In genomic region chr4:112270643-112271484, GRCh38 we compare ENCODE assay signal across 11 cellular contexts. TPM values are rescaled to one million over a fixed set of nuclear protein-coding genes. Genes with fewer than 3 reads are reported as not detected.
DNase-seq lines count a peak whose midpoint lies in the region; ATAC-seq, FAIRE-seq and TF ChIP-seq lines count a peak whose summit lies in the region.
"Had no signal": no experiment of that assay in that cellular context is flagged by ENCODE, and none has a peak within 500 bp of the region (broad histone marks: within the 10 kb centered on the region; RNA-seq: fewer than 3 reads in every experiment).

No MANE protein-coding gene starts in this region.

- TF ChIP-seq CTCF in IMR-90 (conservative IDR thresholded peaks at IDR 0.05; ENCODE audit: low read depth, low read length) (no peak), astrocyte (IDR thresholded peaks at IDR 0.05; ENCODE audit: insufficient read depth, low read depth, low read length) (no peak)

- peaks cover 4% of the 10 kb centered on the region; the same call in 1 of the 2 replicates for H3K9me3 ChIP-seq in IMR-90 (ENCODE audit: control insufficient read depth, insufficient read depth, low read length)
- no peaks in the 10 kb centered on the region for H3K9me3 ChIP-seq in astrocyte (ENCODE audit: insufficient read depth, low read depth, low read length)
- H3K9me3 ChIP-seq: HAP-1 had no signal

- H3K4me2 ChIP-seq in IMR-90 (ENCODE audit: low read depth, low read length), result no peak overlapping the region; the same call in 1 of the 2 replicates
- no peak overlapping the region for H3K4me2 ChIP-seq in astrocyte (ENCODE audit: low read length)

- BruUV-seq in IMR-90 (replicated peaks; lab: Mats Ljungman, UMichigan), result no TSS peak

- peak; percentile 81 for ATAC-seq in IMR-90 (ENCODE audit: low read depth)

- peak overlapping the region; percentile 69 for H3K23ac ChIP-seq in IMR-90 (ENCODE audit: low read depth, low read length)

- peak overlapping the region; percentile 58; the same call in 1 of the 2 replicates for H3K18ac ChIP-seq in IMR-90 (ENCODE audit: low read depth, low read length)

- peak; percentile 21 for DNase-seq in GM03348 (ENCODE audit: low spot score)
- peak; percentile 93 for DNase-seq in IMR-90
- peak; percentile 67 for DNase-seq in astrocyte (ENCODE audit: low read depth)
- DNase-seq in non-pigmented ciliary epithelial cell (ENCODE audit: low read depth), result peak; percentile 68
- no peak for DNase-seq in COLO829 (ENCODE audit: low spot score)
- no peak for DNase-seq in ureter (ENCODE audit: low spot score)
- no peak for DNase-seq in NAMALWA (ENCODE audit: low spot score)
- DNase-seq: endodermal cell, NCI-H146, WERI-Rb-1 had no signal

- no peak overlapping the region for H3K9ac ChIP-seq in IMR-90 (ENCODE audit: low read depth, low read length)
- no peak overlapping the region for H3K9ac ChIP-seq in astrocyte (ENCODE audit: low read length)

- H2AFZ ChIP-seq in IMR-90 (replicated peaks; ENCODE audit: low read length, poor library complexity), result no peak overlapping the region
- no peak overlapping the region for H2AFZ ChIP-seq in astrocyte (ENCODE audit: low read depth, low read length)

- H3K79me1 ChIP-seq in IMR-90 (ENCODE audit: low read depth in 1 of 2, low read length in 2 of 2), result peaks cover 11 to 14% of the 10 kb centered on the region in 2 experiments

- H3K27me3 ChIP-seq in IMR-90 (ENCODE audit: control insufficient read depth, insufficient read depth, low read length), result no peaks in the 10 kb centered on the region
- no peaks in the 10 kb centered on the region for H3K27me3 ChIP-seq in astrocyte (ENCODE audit: insufficient read depth, low read length)

- H3K4ac ChIP-seq in IMR-90 (ENCODE audit: low read depth, low read length), result peak overlapping the region; percentile 75

- H2BK120ac ChIP-seq in IMR-90 (ENCODE audit: low read depth, low read length), result peak overlapping the region; percentile 81

- H2AK9ac ChIP-seq in IMR-90 (replicated peaks; ENCODE audit: low read depth, low read length, poor library complexity), result no peak overlapping the region

- TF ChIP-seq POLR2A in IMR-90 (IDR thresholded peaks at IDR 0.05; ENCODE audit: low read depth, low read length), result no peak

- in situ Hi-C loops in IMR-90 (cut with MboI; ENCODE audit: low sequenced_read_pairs), result no loop called here

- peak overlapping the region; percentile 61 for H3K14ac ChIP-seq in IMR-90 (replicated peaks; ENCODE audit: low read depth, low read length)

- H3K36me3 ChIP-seq in IMR-90 (ENCODE audit: control insufficient read depth, insufficient read depth, low read length) (no peaks in the 10 kb centered on the region), astrocyte (ENCODE audit: insufficient read depth, low read length) (peaks cover 4% of the 10 kb centered on the region)

- H3K56ac ChIP-seq in IMR-90 (ENCODE audit: extremely low read depth, insufficient read depth, low read length), result no peak overlapping the region

- 79% methylated on average over 4 of the region's 8 CpGs; no CpG with 5 or more reads in 1 of the 2 experiments for WGBS in IMR-90 (ENCODE audit: extremely low coverage in 2 of 2, insufficient read length in 1 of 2), 2 experiments

- peaks cover 3% of the 10 kb centered on the region for H3K4me1 ChIP-seq in IMR-90 (ENCODE audit: control insufficient read depth, insufficient read depth, low read length)
- H3K4me1 ChIP-seq in astrocyte (ENCODE audit: insufficient read depth, low read length), result peaks cover 8% of the 10 kb centered on the region
- H3K4me1 ChIP-seq: HAP-1 had no signal

- peaks cover 5% of the 10 kb centered on the region for H3K9me3 Mint-ChIP-seq in astrocyte (ENCODE audit: unreplicated experiment)

- no peak for TF ChIP-seq RAD21 in IMR-90 (IDR thresholded peaks at IDR 0.05; ENCODE audit: low read length)

- H3K79me2 ChIP-seq in astrocyte (ENCODE audit: insufficient read depth, low read length), result no peaks in the 10 kb centered on the region

- peak overlapping the region; percentile 22 to 68; a peak in 3 of 4 replicates for H4K8ac ChIP-seq in IMR-90 (ENCODE audit: low read depth in 2 of 2, low read length in 2 of 2)

- peak overlapping the region; percentile 44 for H3K27ac Mint-ChIP-seq in astrocyte (ENCODE audit: unreplicated experiment)
- H3K27ac Mint-ChIP-seq: endodermal cell had no signal

- peak overlapping the region; percentile 25; the same call in 1 of the 2 replicates for H3K27ac ChIP-seq in IMR-90 (ENCODE audit: insufficient read depth, low read length)
- peak overlapping the region; percentile 29 for H3K27ac ChIP-seq in astrocyte (ENCODE audit: low read depth, low read length)
- H3K27ac ChIP-seq: WERI-Rb-1 had no signal

- dilution Hi-C loops in IMR-90 (cut with HindIII; ENCODE audit: low sequenced_read_pairs, unreplicated experiment), result no loop called here

- no peak overlapping the region for H3K4me3 Mint-ChIP-seq in astrocyte (ENCODE audit: unreplicated experiment)
- H3K4me3 Mint-ChIP-seq: endodermal cell had no signal

- peak overlapping the region; percentile 52; the same call in 2 of the 3 replicates for H2BK15ac ChIP-seq in IMR-90 (ENCODE audit: low read depth, low read length)

- POLR2A ChIA-PET in IMR-90 (lab: Charles Lee; ENCODE audit: unreplicated experiment), result interaction anchor here (0.7 kb wide), 1 partner anchor 18 kb away, joined by 3 read pairs; no protein-coding TSS in a partner anchor

- no peak overlapping the region for H3K4me3 ChIP-seq in IMR-90 (ENCODE audit: insufficient read depth, low read depth, low read length)
- no peak overlapping the region for H3K4me3 ChIP-seq in astrocyte (ENCODE audit: insufficient read depth, low read depth, low read length)
- H3K4me3 ChIP-seq: HAP-1 had no signal

- no peak for FAIRE-seq in astrocyte (lab: Jason Lieb, UNC)

- peak overlapping the region; percentile 88 for H2BK20ac ChIP-seq in IMR-90 (ENCODE audit: low read depth, low read length)

- peak overlapping the region; percentile 62 for H4K91ac ChIP-seq in IMR-90 (ENCODE audit: insufficient read depth, low read depth, low read length)

- peaks cover 12% of the 10 kb centered on the region for H3K36me3 Mint-ChIP-seq in astrocyte (ENCODE audit: low read depth, unreplicated experiment)

- peak overlapping the region; percentile 73 for H2AK5ac ChIP-seq in IMR-90 (ENCODE audit: low read depth, low read length)

- CTCF ChIA-PET in IMR-90 (lab: Yijun Ruan, JAX), result no interaction called here

- peak overlapping the region; percentile 77 for H2BK5ac ChIP-seq in IMR-90 (ENCODE audit: low read depth, low read length, poor library complexity, severe bottlenecking)

- intact Hi-C loops in IMR-90 (cut with micrococcal nuclease), result no loop called here

- no peaks in the 10 kb centered on the region for H4K20me1 ChIP-seq in IMR-90 (ENCODE audit: insufficient read depth, low read length)
- no peaks in the 10 kb centered on the region for H4K20me1 ChIP-seq in astrocyte (ENCODE audit: insufficient read depth, low read length)

- H3K27me3 Mint-ChIP-seq in astrocyte (ENCODE audit: low read depth, unreplicated experiment), result no peaks in the 10 kb centered on the region

- H4K5ac ChIP-seq in IMR-90 (ENCODE audit: low read depth, low read length), result peak overlapping the region; percentile 43

- peaks cover 6% of the 10 kb centered on the region; the same call in 1 of the 2 replicates for H3K9me1 ChIP-seq in IMR-90 (ENCODE audit: insufficient read depth, low read length)

- H3K4me1 Mint-ChIP-seq in astrocyte (ENCODE audit: low read depth, unreplicated experiment), result no peaks in the 10 kb centered on the region

TF ChIP-seq in IMR-90, 13 proteins besides CTCF, POLR2A, EP300 and RAD21:
- no peak for TF ChIP-seq NFE2L2 (IDR thresholded peaks at IDR 0.05; ENCODE audit: low read depth, low read length)
- no peak for TF ChIP-seq MAFK (IDR thresholded peaks at IDR 0.05; ENCODE audit: low read depth, low read length)
- TF ChIP-seq CEBPB (IDR thresholded peaks at IDR 0.05; ENCODE audit: low read depth, low read length), result peak; percentile 99
- no peak for TF ChIP-seq USF2 (IDR thresholded peaks at IDR 0.05; ENCODE audit: low read depth, low read length)
- no peak for TF ChIP-seq SMC3 (IDR thresholded peaks at IDR 0.05; ENCODE audit: low read depth, low read length)
- TF ChIP-seq MXI1 (IDR thresholded peaks at IDR 0.05; ENCODE audit: borderline replicate concordance, low read depth, low read length), result no peak
- TF ChIP-seq RCOR1 (IDR thresholded peaks at IDR 0.05; ENCODE audit: insufficient replicate concordance, low read length), result peak; percentile 8
- peak; percentile 78 for TF ChIP-seq FOS (IDR thresholded peaks at IDR 0.05; ENCODE audit: low read depth, low read length)
- TF ChIP-seq MAZ (IDR thresholded peaks at IDR 0.05; ENCODE audit: borderline replicate concordance, low read depth, low read length), result no peak
- TF ChIP-seq RFX5 (IDR thresholded peaks at IDR 0.05; ENCODE audit: low read depth, low read length), result no peak
- no peak for TF ChIP-seq CHD1 (IDR thresholded peaks at IDR 0.05; ENCODE audit: low read depth, low read length)
TF ChIP-seq in IMR-90: peak in this region for 3.

RNA-seq across cellular contexts. Expression of gene TIFA, which starts 14.8 kb away (rescaled TPM):
- 2.5 and 3.6 TPM in 2 replicates for total RNA-seq in IMR-90 (2012; rRNA removed)
- 2.5 and 3.7 TPM in 2 replicates for polyA plus RNA-seq in IMR-90 (2012; rRNA removed)
- polyA plus RNA-seq in IMR-90 (2012; cell fraction: cytosol; rRNA removed), result 0.55 and 0.65 TPM in 2 replicates
- 0.25 and 1.0 TPM in 2 replicates for polyA plus RNA-seq in IMR-90 (2012; cell fraction: nucleus; rRNA removed; ENCODE audit: low replicate concordance)
- 1.4 and 3.2 TPM in 2 replicates for total RNA-seq in astrocyte
- total RNA-seq in ureter, result 8.0 TPM

RNA-seq across cellular contexts. Expression of gene ALPK1, which starts 26.3 kb away (rescaled TPM):
- 7.9 and 8.6 TPM in 2 replicates for total RNA-seq in IMR-90 (2012; rRNA removed)
- polyA plus RNA-seq in IMR-90 (2012; rRNA removed), result 2.8 and 3.3 TPM in 2 replicates
- polyA plus RNA-seq in IMR-90 (2012; cell fraction: cytosol; rRNA removed), result 0.93 and 1.1 TPM in 2 replicates
- 2.7 and 11.5 TPM in 2 replicates for polyA plus RNA-seq in IMR-90 (2012; cell fraction: nucleus; rRNA removed; ENCODE audit: low replicate concordance)
- 0.94 and 1.4 TPM in 2 replicates for total RNA-seq in astrocyte
- 49.1 TPM for total RNA-seq in ureter

RNA-seq across cellular contexts. Expression of gene AP1AR, which starts 39.3 kb away (rescaled TPM):
- total RNA-seq in IMR-90 (2012; rRNA removed), result 4.7 and 8.3 TPM in 2 replicates
- 3.3 and 4.0 TPM in 2 replicates for polyA plus RNA-seq in IMR-90 (2012; rRNA removed)
- polyA plus RNA-seq in IMR-90 (2012; cell fraction: cytosol; rRNA removed), result 3.6 and 3.8 TPM in 2 replicates
- polyA plus RNA-seq in IMR-90 (2012; cell fraction: nucleus; rRNA removed; ENCODE audit: low replicate concordance), result 3.3 and 5.4 TPM in 2 replicates
- total RNA-seq in astrocyte, result 18.9 and 20.0 TPM in 2 replicates
- total RNA-seq in ureter, result 28.3 TPM

Comparison
In these comparisons a context has a peak if more than half of its experiments do, and no peak if none do; other contexts are left out.
1. DNase-seq: peak in GM03348 (single experiment), IMR-90 (single experiment), astrocyte (single experiment) and non-pigmented ciliary epithelial cell (single experiment); none in COLO829 (single experiment), ureter (single experiment) and NAMALWA (single experiment).